In genomic region chr2:75882530-75882929, GRCh38 we compare ENCODE assay signal across 35 cellular contexts.
DNase-seq lines count a peak whose midpoint lies in the region; ATAC-seq, FAIRE-seq and TF ChIP-seq lines count a peak whose summit lies in the region.
"Had no signal": no experiment of that assay in that cellular context is flagged by ENCODE, and none has a peak within 500 bp of the region (broad histone marks: within the 10 kb centered on the region; RNA-seq: fewer than 3 reads in every experiment).

No MANE protein-coding gene starts in this region.

- no peaks in the 10 kb centered on the region for H3K36me3 ChIP-seq in HepG2 (replicated peaks in 1 of 2; ENCODE audit: control insufficient read depth in 1 of 2, insufficient read depth in 2 of 2, low read length in 2 of 2)
- H3K36me3 ChIP-seq in right lobe of liver = no peaks in the 10 kb centered on the region
- peaks cover 32% of the 10 kb centered on the region; the same call in 1 of the 3 replicates for H3K36me3 ChIP-seq in K562 (ENCODE audit: control insufficient read depth, insufficient read depth, low read length)
- H3K36me3 ChIP-seq: BE2C; BLaER1; BLaER1 treated with 17β-estradiol and CSF1 and Interleukin-3, amounts not matched to agents 10 nM and 100 nM had no signal

- TF ChIP-seq EP300 in HepG2 (IDR thresholded peaks at IDR 0.05; ENCODE audit: low read depth in 2 of 2, low read length in 2 of 2) (no peak), HepG2 (CRISPR knock-in tag; IDR thresholded peaks at IDR 0.05; ENCODE audit: borderline replicate concordance) (no peak), K562 (IDR thresholded peaks at IDR 0.05; ENCODE audit: low read length) (no peak)

- H3K4me3 ChIP-seq in HepG2 (replicated peaks in 1 of 3; ENCODE audit: insufficient read depth in 1 of 3, low read depth in 2 of 3, low read length in 3 of 3) (no peak overlapping the region), right lobe of liver (no peak overlapping the region), K562 (no peak overlapping the region)
- H3K4me3 ChIP-seq: A549; BLaER1; BLaER1 treated with 17β-estradiol and CSF1 and Interleukin-3, amounts not matched to agents 10 nM and 100 nM had no signal

- H3K79me2 ChIP-seq in HepG2 (ENCODE audit: insufficient read depth, low read length) (no peaks in the 10 kb centered on the region), K562 (ENCODE audit: control insufficient read depth, insufficient read depth, low read length) (peaks cover 23% of the 10 kb centered on the region)

- H3K9ac ChIP-seq in HepG2 (ENCODE audit: insufficient read depth, low read depth, low read length) (no peak overlapping the region), K562 (ENCODE audit: insufficient read depth in 1 of 2, low read depth in 2 of 2, low read length in 2 of 2) (no peak overlapping the region)
- H3K9ac ChIP-seq: BLaER1; BLaER1 treated with 17β-estradiol and CSF1 and Interleukin-3, amounts not matched to agents 10 nM and 100 nM had no signal

- no peak overlapping the region for H3K4me3 Mint-ChIP-seq in progenitor cell of endocrine pancreas (ENCODE audit: low read depth)
- H3K4me3 Mint-ChIP-seq: B cell; CD14-positive monocyte; CD4-positive, alpha-beta memory T cell; CD4-positive, alpha-beta T cell; CD4-positive, CD25-positive, alpha-beta regulatory T cell; CD8-positive, alpha-beta memory T cell; CD8-positive, alpha-beta T cell had no signal

- H4K20me1 ChIP-seq in HepG2 (ENCODE audit: insufficient read depth, low read length) (no peaks in the 10 kb centered on the region), K562 (replicated peaks; ENCODE audit: control insufficient read depth, insufficient read depth, low read length) (no peaks in the 10 kb centered on the region)
- H4K20me1 ChIP-seq: BLaER1; BLaER1 treated with 17β-estradiol and CSF1 and Interleukin-3, amounts not matched to agents 10 nM and 100 nM had no signal

- ATAC-seq in HepG2 (no peak), right lobe of liver (no peak), K562 (no peak)
- ATAC-seq: A549; CD8-positive, alpha-beta T cell had no signal

- H3K27ac Mint-ChIP-seq in progenitor cell of endocrine pancreas = peak overlapping the region; percentile 30
- H3K27ac Mint-ChIP-seq: B cell; CD14-positive monocyte; CD4-positive, alpha-beta memory T cell; CD4-positive, alpha-beta T cell; CD4-positive, CD25-positive, alpha-beta regulatory T cell; CD8-positive, alpha-beta memory T cell; CD8-positive, alpha-beta T cell had no signal

- DNase-seq in HepG2 (ENCODE audit: low spot score) (no peak), right lobe of liver (no peak), K562 (ENCODE audit: extremely low read depth in 1 of 4, low spot score in 3 of 4) (no peak), progenitor cell of endocrine pancreas (ENCODE audit: low spot score, unreplicated experiment) (no peak), HTR-8/SVneo (ENCODE audit: insufficient read length, low spot score) (no peak), NCI-H2227 treated with DMSO at 0.1 percent for 48 hours (lab: John Stamatoyannopoulos, UW) (no peak)
- DNase-seq: 8988T; ACHN; AML-193; BE2C; C1 segment of cervical spinal cord; Caco-2; Calu3; CD4-positive, alpha-beta memory T cell; CD4-positive, alpha-beta T cell; CD4-positive, CD25-positive, alpha-beta regulatory T cell; CD8-positive, alpha-beta memory T cell; CD8-positive, alpha-beta T cell; COR-L47; DMS 273 treated with DMSO at 0.1 percent for 48 hours; DMS153; DMS53; DMS79; DMS79 treated with DMSO at 0.1 percent for 48 hours; DND-41; EL had no signal

- H3K27me3 ChIP-seq in HepG2 (ENCODE audit: control insufficient read depth in 1 of 2, insufficient read depth in 2 of 2, low read length in 2 of 2) (no peaks in the 10 kb centered on the region), right lobe of liver (no peaks in the 10 kb centered on the region), K562 (ENCODE audit: control insufficient read depth in 2 of 2, insufficient read depth in 2 of 2, low read length in 2 of 2) (no peaks in the 10 kb centered on the region)
- H3K27me3 ChIP-seq: BE2C; BLaER1; BLaER1 treated with 17β-estradiol and CSF1 and Interleukin-3, amounts not matched to agents 10 nM and 100 nM had no signal

- H3K27me3 Mint-ChIP-seq in progenitor cell of endocrine pancreas = no peaks in the 10 kb centered on the region
- H3K27me3 Mint-ChIP-seq: B cell; CD4-positive, alpha-beta memory T cell; CD4-positive, alpha-beta T cell; CD4-positive, CD25-positive, alpha-beta regulatory T cell; CD8-positive, alpha-beta memory T cell had no signal

- TF ChIP-seq POLR2A in HepG2 (IDR thresholded peaks at IDR 0.05; ENCODE audit: insufficient read depth in 1 of 2, low read depth in 2 of 2, low read length in 2 of 2) = no peak
- TF ChIP-seq POLR2A in right lobe of liver (IDR thresholded peaks at IDR 0.05) = no peak
- no peak for TF ChIP-seq POLR2A in K562 (conservative IDR thresholded peaks at IDR 0.05)

- in situ Hi-C loops in HepG2 (cut with HindIII; ENCODE audit: extremely low pct_ligation_motif_present, low pct_unique_long_range_greater_than_20kb) = no loop called here
- in situ Hi-C loops in K562 (cut with MboI) = no loop called here

- FAIRE-seq in HepG2 (lab: Jason Lieb, UNC) (no peak), K562 (lab: Jason Lieb, UNC) (no peak), HTR-8/SVneo (lab: Jason Lieb, UNC) (no peak)
- FAIRE-seq: A204.1, A549, D721Med had no signal

- H3K9me3 Mint-ChIP-seq in progenitor cell of endocrine pancreas (ENCODE audit: low read depth) = peaks cover 3% of the 10 kb centered on the region

- H2AFZ ChIP-seq in HepG2 (ENCODE audit: low read length) = no peak overlapping the region
- H2AFZ ChIP-seq in K562 (ENCODE audit: low read depth, low read length) = no peak overlapping the region

- no peaks in the 10 kb centered on the region for H3K4me1 ChIP-seq in HepG2 (ENCODE audit: insufficient read depth, low read length)
- no peaks in the 10 kb centered on the region for H3K4me1 ChIP-seq in right lobe of liver
- H3K4me1 ChIP-seq in K562 (replicated peaks in 1 of 2; ENCODE audit: control insufficient read depth in 2 of 2, insufficient read depth in 2 of 2, low read length in 2 of 2) = no peaks in the 10 kb centered on the region
- H3K4me1 ChIP-seq: A549; BE2C; BLaER1; BLaER1 treated with 17β-estradiol and CSF1 and Interleukin-3, amounts not matched to agents 10 nM and 100 nM; Caco-2 had no signal

- H3K4me2 ChIP-seq in HepG2 (ENCODE audit: low read depth, low read length) (no peak overlapping the region), K562 (ENCODE audit: insufficient read depth, low read length) (no peak overlapping the region)
- H3K4me2 ChIP-seq: A549; BLaER1; BLaER1 treated with 17β-estradiol and CSF1 and Interleukin-3, amounts not matched to agents 10 nM and 100 nM had no signal

- no peaks in the 10 kb centered on the region for H3K9me3 ChIP-seq in HepG2 (ENCODE audit: low read length)
- no peaks in the 10 kb centered on the region for H3K9me3 ChIP-seq in right lobe of liver
- H3K9me3 ChIP-seq in K562 (replicated peaks; ENCODE audit: control insufficient read depth, insufficient read depth, low read depth, low read length) = no peaks in the 10 kb centered on the region
- H3K9me3 ChIP-seq: A549, BE2C, BLaER1, Caco-2 had no signal

- BruUV-seq in HepG2 (replicated peaks; lab: Mats Ljungman, UMichigan) (no TSS peak), K562 (replicated peaks; lab: Mats Ljungman, UMichigan) (no TSS peak)

- CTCF ChIA-PET in HepG2 (lab: Yijun Ruan, JAX; ENCODE audit: low intra/inter-chr PET ratio, low total read pairs) = no interaction called here
- CTCF ChIA-PET in K562 (lab: Yijun Ruan, JAX; ENCODE audit: low intra/inter-chr PET ratio) = no interaction called here

- TF ChIP-seq CTCF in HepG2 (CRISPR knock-in tag; IDR thresholded peaks at IDR 0.05) (no peak), right lobe of liver (IDR thresholded peaks at IDR 0.05) (no peak), K562 (IDR thresholded peaks at IDR 0.05 in 2 of 3, conservative IDR thresholded peaks at IDR 0.05 in 1 of 3; ENCODE audit: insufficient read depth in 2 of 3, low read depth in 1 of 3, low read length in 3 of 3) (no peak), progenitor cell of endocrine pancreas (IDR thresholded peaks at IDR 0.05; ENCODE audit: unreplicated experiment) (no peak)

- WGBS in HepG2 (ENCODE audit: low lambda C conversion rate) = 1% methylated on average over 2 of the region's 2 CpGs
- WGBS in right lobe of liver (ENCODE audit: insufficient coverage, low coverage, low lambda C conversion rate, missing lambda C conversion rate) = 27% methylated on average over 2 of the region's 2 CpGs
- WGBS in K562 (ENCODE audit: insufficient coverage, low coverage, missing lambda C conversion rate) = 25% methylated on average over 2 of the region's 2 CpGs

- H3K36me3 Mint-ChIP-seq in progenitor cell of endocrine pancreas (ENCODE audit: insufficient read depth) = no peaks in the 10 kb centered on the region
- H3K36me3 Mint-ChIP-seq: CD14-positive monocyte; CD4-positive, alpha-beta memory T cell; CD4-positive, CD25-positive, alpha-beta regulatory T cell; CD8-positive, alpha-beta memory T cell; CD8-positive, alpha-beta T cell had no signal

- H3K27ac ChIP-seq in HepG2 (ENCODE audit: extremely low read length, insufficient read depth, low read length) (no peak overlapping the region), right lobe of liver (no peak overlapping the region), K562 (ENCODE audit: extremely low read depth, low read depth, low read length) (no peak overlapping the region)
- H3K27ac ChIP-seq: 22Rv1; A549; BLaER1; BLaER1 treated with 17β-estradiol and CSF1 and Interleukin-3, amounts not matched to agents 10 nM and 100 nM; C4-2B had no signal

- POLR2A ChIA-PET in HepG2 (lab: Yijun Ruan, JAX) (no interaction called here), K562 (lab: Yijun Ruan, JAX) (no interaction called here)

- no peaks in the 10 kb centered on the region for H3K9me1 ChIP-seq in K562 (ENCODE audit: control insufficient read depth, insufficient read depth, low read length)

- H3K4me1 Mint-ChIP-seq in progenitor cell of endocrine pancreas (ENCODE audit: low read depth) = no peaks in the 10 kb centered on the region
- H3K4me1 Mint-ChIP-seq: B cell; CD14-positive monocyte; CD4-positive, alpha-beta memory T cell; CD4-positive, CD25-positive, alpha-beta regulatory T cell; CD8-positive, alpha-beta memory T cell had no signal

- no peak for TF ChIP-seq RAD21 in HepG2 (CRISPR knock-in tag; IDR thresholded peaks at IDR 0.05)
- TF ChIP-seq RAD21 in K562 (CRISPR knock-in tag; conservative IDR thresholded peaks at IDR 0.05 in 1 of 2, IDR thresholded peaks at IDR 0.05 in 1 of 2) = no peak

- intact Hi-C loops in HepG2 (cut with micrococcal nuclease; ENCODE audit: unreplicated experiment) = no loop called here
- intact Hi-C loops in right lobe of liver (cut with DNase I) = no loop called here
- intact Hi-C loops in K562 (cut with micrococcal nuclease) = no loop called here

TF ChIP-seq in K562, 482 proteins besides CTCF, POLR2A, EP300 and RAD21:
- TF ChIP-seq SMAD2 (IDR thresholded peaks at IDR 0.05; ENCODE audit: low read depth, low read length) (no peak), ZNF316 (IDR thresholded peaks at IDR 0.05) (peak; percentile 61), ZNF224 (CRISPR knock-in tag; IDR thresholded peaks at IDR 0.05) (no peak), TSC22D4 (tag; IDR thresholded peaks at IDR 0.05) (no peak)

Comparison
In these comparisons a context has a peak if more than half of its experiments do, and no peak if none do; other contexts are left out.
1. Of the 241 proteins assayed by ChIP-seq in both HepG2 and K562: peak only in HepG2: MAFF; only in K562: none; in both: none; in neither: 239; mixed calls (peak in some experiments, not most) for 1.